8 cellular contexts compared by ENCODE assay signal in genomic region chr15:79922512-79923067, GRCh38. TPM values are rescaled to one million over a fixed set of nuclear protein-coding genes. Genes with fewer than 3 reads are reported as not detected.
DNase-seq lines count a peak whose midpoint lies in the region; ATAC-seq and TF ChIP-seq lines count a peak whose summit lies in the region.

No MANE protein-coding gene starts in this region.

- H3K79me2 ChIP-seq in hepatocyte: peaks cover 39% of the 10 kb centered on the region

- H3K36me3 ChIP-seq in hepatocyte (replicated peaks; ENCODE audit: insufficient read depth, low read depth): no peaks in the 10 kb centered on the region

- no peaks in the 10 kb centered on the region for H3K27me3 ChIP-seq in hepatocyte

- 2% methylated on average over 13 of the region's 17 CpGs for WGBS in hepatocyte (ENCODE audit: low lambda C conversion rate, missing lambda C conversion rate)

- H3K9me3 Mint-ChIP-seq in stimulated activated memory B cell treated with anti-CD40 and anti-IgM and Interleukin-4, amounts not matched to agents 10 μg/mL and 1 μg/mL and 100 μg/mL, for 72 hours: peaks cover 17% of the 10 kb centered on the region

- peaks cover 36% of the 10 kb centered on the region for H3K4me1 ChIP-seq in hepatocyte (ENCODE audit: insufficient read depth)

- H3K4me3 ChIP-seq in HFF-Myc (replicated peaks; ENCODE audit: low read depth, low read length): peak overlapping the region; percentile 90
- H3K4me3 ChIP-seq in hepatocyte: peak overlapping the region; percentile 79

- H3K4me1 Mint-ChIP-seq in stimulated activated memory B cell treated with anti-CD40 and anti-IgM and Interleukin-4, amounts not matched to agents 10 μg/mL and 1 μg/mL and 100 μg/mL, for 72 hours: peaks cover 21% of the 10 kb centered on the region

- POLR2A ChIA-PET in HEK293T (lab: Yijun Ruan, JAX): interaction anchor here (0.6 to 2.7 kb wide), 14 partner anchors 11 to 140 kb away, joined by 3 to 22 read pairs (median 5); partner anchors contain the start of genes MTHFS and ZFAND6

- CTCF ChIA-PET in HEK293T (lab: Yijun Ruan, JAX): no interaction called here

- peaks cover 46% of the 10 kb centered on the region for H3K36me3 Mint-ChIP-seq in stimulated activated memory B cell treated with anti-CD40 and anti-IgM and Interleukin-4, amounts not matched to agents 10 μg/mL and 1 μg/mL and 100 μg/mL, for 72 hours

- H3K27ac Mint-ChIP-seq in stimulated activated memory B cell treated with anti-CD40 and anti-IgM and Interleukin-4, amounts not matched to agents 10 μg/mL and 1 μg/mL and 100 μg/mL, for 72 hours: peak overlapping the region; percentile 97

- H3K27ac ChIP-seq in VCaP (peak overlapping the region; percentile 100), hepatocyte (peak overlapping the region; percentile 97)

- no peaks in the 10 kb centered on the region for H3K27me3 Mint-ChIP-seq in stimulated activated memory B cell treated with anti-CD40 and anti-IgM and Interleukin-4, amounts not matched to agents 10 μg/mL and 1 μg/mL and 100 μg/mL, for 72 hours

- no peaks in the 10 kb centered on the region for H3K9me2 ChIP-seq in hepatocyte (replicated peaks; ENCODE audit: insufficient read depth)

- ATAC-seq in stimulated activated memory B cell treated with anti-CD40 and anti-IgM and Interleukin-4, amounts not matched to agents 10 μg/mL and 1 μg/mL and 100 μg/mL, for 72 hours: no peak
- ATAC-seq in HG03175 (IDR thresholded peaks at IDR 0.05; ENCODE audit: unreplicated experiment): no peak

- no peaks in the 10 kb centered on the region for H3K9me3 ChIP-seq in hepatocyte (ENCODE audit: low read depth)

- DNase-seq in HFF-Myc (ENCODE audit: extremely low read depth, low read depth): no peak
- DNase-seq in hepatocyte (ENCODE audit: low spot score): no peak
- DNase-seq in GM19240 (ENCODE audit: insufficient read length, low spot score): no peak
- no peak for DNase-seq in Ammon's horn (ENCODE audit: low spot score)
- DNase-seq in HEK293T (ENCODE audit: extremely low spot score): no peak

- peak overlapping the region; percentile 95 for H3K4me3 Mint-ChIP-seq in stimulated activated memory B cell treated with anti-CD40 and anti-IgM and Interleukin-4, amounts not matched to agents 10 μg/mL and 1 μg/mL and 100 μg/mL, for 72 hours

- H3K4me2 ChIP-seq in hepatocyte: peak overlapping the region; percentile 83

- TF ChIP-seq CTCF in HFF-Myc (IDR thresholded peaks at IDR 0.05; ENCODE audit: low read depth, low read length, missing control alignments) (no peak), VCaP (conservative IDR thresholded peaks at IDR 0.05) (no peak), hepatocyte (IDR thresholded peaks at IDR 0.05; ENCODE audit: poor library complexity) (no peak)

- peak overlapping the region; percentile 37 for H2AFZ ChIP-seq in hepatocyte

- no peaks in the 10 kb centered on the region for H4K20me1 ChIP-seq in hepatocyte (ENCODE audit: insufficient read depth, poor library complexity, severe bottlenecking)

TF ChIP-seq in HEK293T, 16 proteins besides CTCF, POLR2A, EP300 and RAD21:
- TF ChIP-seq ARNT (IDR thresholded peaks at IDR 0.05) (no peak), FOXM1 (IDR thresholded peaks at IDR 0.05; ENCODE audit: borderline replicate concordance) (no peak), FOXA1 (IDR thresholded peaks at IDR 0.05) (no peak), L3MBTL2 (conservative IDR thresholded peaks at IDR 0.05) (no peak; the same call in 1 of the 2 replicates), CTBP1 (IDR thresholded peaks at IDR 0.05; ENCODE audit: borderline replicate concordance) (no peak), FOXK2 (IDR thresholded peaks at IDR 0.05) (no peak), LEF1 (IDR thresholded peaks at IDR 0.05; ENCODE audit: borderline replicate concordance) (no peak), BHLHE40 (IDR thresholded peaks at IDR 0.05; ENCODE audit: borderline replicate concordance) (no peak), SP1 (IDR thresholded peaks at IDR 0.05) (no peak), HDGF (IDR thresholded peaks at IDR 0.05; ENCODE audit: borderline replicate concordance) (no peak), SUZ12 (IDR thresholded peaks at IDR 0.05) (no peak), ELF4 (IDR thresholded peaks at IDR 0.05) (no peak), NFRKB (IDR thresholded peaks at IDR 0.05) (no peak), PKNOX1 (IDR thresholded peaks at IDR 0.05) (no peak), TARDBP (IDR thresholded peaks at IDR 0.05) (no peak), ZNF384 (IDR thresholded peaks at IDR 0.05) (no peak)

RNA-seq across cellular contexts. Expression of gene MTHFS, which starts 25.8 kb away (rescaled TPM):
- total RNA-seq in hepatocyte: 89.4 and 99.9 TPM in 2 replicates
- 84.0 and 84.5 TPM in 2 replicates for polyA plus RNA-seq in hepatocyte

RNA-seq across cellular contexts. Expression of gene BCL2A1, which starts 48.4 kb away (rescaled TPM):
- total RNA-seq in hepatocyte: 7.8 and 9.9 TPM in 2 replicates
- 8.4 and 11.1 TPM in 2 replicates for polyA plus RNA-seq in hepatocyte
